25 cellular contexts compared by ENCODE assay signal in genomic region chr4:113065629-113066028, GRCh38. TPM values are rescaled to one million over a fixed set of nuclear protein-coding genes. Genes with fewer than 3 reads are reported as not detected.
DNase-seq lines count a peak whose midpoint lies in the region; ATAC-seq, FAIRE-seq and TF ChIP-seq lines count a peak whose summit lies in the region.
"Had no signal": no experiment of that assay in that cellular context is flagged by ENCODE, and none has a peak within 500 bp of the region (broad histone marks: within the 10 kb centered on the region; RNA-seq: fewer than 3 reads in every experiment).

No MANE protein-coding gene starts in this region.

- H3K27me3 ChIP-seq in liver (ENCODE audit: control insufficient read depth in 4 of 4, insufficient read depth in 4 of 4, low read length in 3 of 4) (no peaks in the 10 kb centered on the region), HepG2 (ENCODE audit: control insufficient read depth in 1 of 2, insufficient read depth in 2 of 2, low read length in 2 of 2) (peaks cover 0 to 3% of the 10 kb centered on the region in 2 experiments; a peak in 2 of 5 replicates), left lung (no peaks in the 10 kb centered on the region)

- FAIRE-seq in HepG2 (lab: Jason Lieb, UNC), result no peak
- FAIRE-seq: G401.6, K562 had no signal

- peaks cover 8% of the 10 kb centered on the region for H3K36me3 Mint-ChIP-seq in glutamatergic neuron (ENCODE audit: unreplicated experiment)
- H3K36me3 Mint-ChIP-seq: CD14-positive monocyte; CD8-positive, alpha-beta memory T cell had no signal

- TF ChIP-seq POLR2A in HepG2 (IDR thresholded peaks at IDR 0.05; ENCODE audit: insufficient read depth in 1 of 2, low read depth in 2 of 2, low read length in 2 of 2), result no peak

- TF ChIP-seq CTCF in liver (IDR thresholded peaks at IDR 0.05; ENCODE audit: low read depth, low read length, missing input control) (no peak), HepG2 (CRISPR knock-in tag; IDR thresholded peaks at IDR 0.05) (no peak), glutamatergic neuron (IDR thresholded peaks at IDR 0.05; ENCODE audit: partially characterized antibody, unreplicated experiment) (no peak), left lung (IDR thresholded peaks at IDR 0.05) (no peak)

- peaks cover 75% of the 10 kb centered on the region for H3K4me1 Mint-ChIP-seq in glutamatergic neuron (ENCODE audit: low read depth, unreplicated experiment)
- H3K4me1 Mint-ChIP-seq: B cell; CD14-positive monocyte; CD8-positive, alpha-beta memory T cell had no signal

- DNase-seq in DMS53 (lab: John Stamatoyannopoulos, UW) (peak; percentile 57), DMS53 treated with DMSO at 0.1 percent for 48 hours (lab: John Stamatoyannopoulos, UW; ENCODE audit: unreplicated experiment) (no peak), HepG2 (ENCODE audit: low spot score) (no peak), glutamatergic neuron (no peak), left lung (no peak), islet precursor cell (no peak)
- DNase-seq: Calu3; CD8-positive, alpha-beta memory T cell; GM23248; HCEC 1CT; Kasumi-1; NCI-H1436; NCI-H2171; NCI-H226; NCI-H524; SHP77 had no signal

- H3K4me2 ChIP-seq in HepG2 (ENCODE audit: low read depth, low read length), result no peak overlapping the region

- H3K79me2 ChIP-seq in HepG2 (ENCODE audit: insufficient read depth, low read length), result no peaks in the 10 kb centered on the region

- no peak overlapping the region for H3K4me3 ChIP-seq in liver (ENCODE audit: low read depth in 1 of 3, low read length in 3 of 3)
- H3K4me3 ChIP-seq in HepG2 (replicated peaks in 1 of 3; ENCODE audit: insufficient read depth in 1 of 3, low read depth in 2 of 3, low read length in 3 of 3), result no peak overlapping the region
- H3K4me3 ChIP-seq in left lung, result no peak overlapping the region
- H3K4me3 ChIP-seq: GM23248, K562 had no signal

- in situ Hi-C loops in HepG2 (cut with HindIII; ENCODE audit: extremely low pct_ligation_motif_present, low pct_unique_long_range_greater_than_20kb), result no loop called here

- H3K4me1 ChIP-seq in liver (ENCODE audit: control insufficient read depth in 4 of 4, insufficient read depth in 4 of 4, low read length in 3 of 4) (peaks cover 0 to 8% (median 2%) of the 10 kb centered on the region in 4 donors), HepG2 (ENCODE audit: insufficient read depth, low read length) (no peaks in the 10 kb centered on the region), left lung (no peaks in the 10 kb centered on the region)

- peaks cover 16% of the 10 kb centered on the region for H3K27me3 Mint-ChIP-seq in glutamatergic neuron (ENCODE audit: unreplicated experiment)
- H3K27me3 Mint-ChIP-seq: B cell had no signal

- H3K9ac ChIP-seq in liver (ENCODE audit: low read depth in 1 of 2, low read length in 2 of 2) (no peak overlapping the region), HepG2 (ENCODE audit: insufficient read depth, low read depth, low read length) (no peak overlapping the region)
- H3K9ac ChIP-seq: GM23248 had no signal

- POLR2A ChIA-PET in HepG2 (lab: Yijun Ruan, JAX), result no interaction called here

- no peaks in the 10 kb centered on the region for H3K36me3 ChIP-seq in liver (ENCODE audit: control insufficient read depth in 4 of 4, insufficient read depth in 3 of 4, low read depth in 1 of 4, low read length in 3 of 4)
- no peaks in the 10 kb centered on the region for H3K36me3 ChIP-seq in HepG2 (replicated peaks in 1 of 2; ENCODE audit: control insufficient read depth in 1 of 2, insufficient read depth in 2 of 2, low read length in 2 of 2)
- no peaks in the 10 kb centered on the region for H3K36me3 ChIP-seq in left lung

- no peak overlapping the region for H3K27ac Mint-ChIP-seq in glutamatergic neuron (ENCODE audit: unreplicated experiment)
- H3K27ac Mint-ChIP-seq: B cell; CD14-positive monocyte; CD8-positive, alpha-beta memory T cell had no signal

- no peak overlapping the region for H2AFZ ChIP-seq in HepG2 (ENCODE audit: low read length)
- H2AFZ ChIP-seq: GM23248 had no signal

- CTCF ChIA-PET in HepG2 (lab: Yijun Ruan, JAX; ENCODE audit: low intra/inter-chr PET ratio, low total read pairs), result no interaction called here

- TF ChIP-seq RAD21 in liver (IDR thresholded peaks at IDR 0.05) (peak in 1 of 2 donors; percentile 13), HepG2 (CRISPR knock-in tag; IDR thresholded peaks at IDR 0.05) (no peak)

- H3K27ac ChIP-seq in liver (ENCODE audit: low read depth in 1 of 2, low read length in 2 of 2), result peak overlapping the region in 1 of 2 donors; percentile 28
- no peak overlapping the region for H3K27ac ChIP-seq in HepG2 (ENCODE audit: extremely low read length, insufficient read depth, low read length)
- H3K27ac ChIP-seq in left lung, result no peak overlapping the region
- H3K27ac ChIP-seq: 22Rv1, GM23248, RWPE1 had no signal

- H4K20me1 ChIP-seq in HepG2 (ENCODE audit: insufficient read depth, low read length), result no peaks in the 10 kb centered on the region

- 35% methylated on average over 3 of the region's 3 CpGs for WGBS in liver
- WGBS in HepG2 (ENCODE audit: low lambda C conversion rate), result 0% methylated on average over 3 of the region's 3 CpGs

- peak overlapping the region; percentile 83 for H3K4me3 Mint-ChIP-seq in glutamatergic neuron (ENCODE audit: unreplicated experiment)
- H3K4me3 Mint-ChIP-seq: B cell; CD14-positive monocyte; CD8-positive, alpha-beta memory T cell had no signal

- H3K9me3 Mint-ChIP-seq in glutamatergic neuron (ENCODE audit: unreplicated experiment), result peaks cover 32% of the 10 kb centered on the region

- no TSS peak for BruUV-seq in HepG2 (replicated peaks; lab: Mats Ljungman, UMichigan)

- no peaks in the 10 kb centered on the region for H3K9me3 ChIP-seq in liver (ENCODE audit: control insufficient read depth in 4 of 4, low read length in 3 of 4)
- no peaks in the 10 kb centered on the region for H3K9me3 ChIP-seq in HepG2 (ENCODE audit: low read length)
- no peaks in the 10 kb centered on the region for H3K9me3 ChIP-seq in left lung

- no peak for TF ChIP-seq EP300 in HepG2 (IDR thresholded peaks at IDR 0.05; ENCODE audit: low read depth in 2 of 2, low read length in 2 of 2)
- TF ChIP-seq EP300 in HepG2 (CRISPR knock-in tag; IDR thresholded peaks at IDR 0.05; ENCODE audit: borderline replicate concordance), result no peak

- ATAC-seq in HepG2, result no peak
- ATAC-seq in HG03135 (IDR thresholded peaks at IDR 0.05; ENCODE audit: unreplicated experiment), result no peak
- ATAC-seq in left lung, result no peak
- ATAC-seq: K562, Panc1 had no signal

- intact Hi-C loops in HepG2 (cut with micrococcal nuclease; ENCODE audit: unreplicated experiment), result no loop called here
- intact Hi-C loops in left lung (cut with DNase I), result no loop called here

TF ChIP-seq in liver, 16 proteins besides CTCF, POLR2A, EP300 and RAD21 (continues in another document):
- peak; percentile 44 for TF ChIP-seq FOXA1 (IDR thresholded peaks at IDR 0.05)
- TF ChIP-seq YY1 (IDR thresholded peaks at IDR 0.05), result peak; percentile 73
- TF ChIP-seq RXRA (IDR thresholded peaks at IDR 0.05), result peak; percentile 70 to 88
- peak; percentile 22 for TF ChIP-seq MAX (IDR thresholded peaks at IDR 0.05)
- no peak for TF ChIP-seq HNF4G (IDR thresholded peaks at IDR 0.05)
- peak in 1 of 2 donors; percentile 49 for TF ChIP-seq JUND (IDR thresholded peaks at IDR 0.05)

TF ChIP-seq in HepG2, 621 proteins besides CTCF, POLR2A, EP300 and RAD21:
- TF ChIP-seq ZNF629 (CRISPR knock-in tag; conservative IDR thresholded peaks at IDR 0.05), result no peak
TF ChIP-seq in HepG2: peak in this region for 0.

RNA-seq across cellular contexts. Expression of gene ANK2, which starts 16.2 kb away (rescaled TPM):
- total RNA-seq in liver, result 1 to 10 TPM; 1.6 to 2.2 TPM
- polyA plus RNA-seq in liver, result under 1 TPM; 0.32 to 0.44 TPM
- 15.1 and 18.6 TPM in 2 replicates for total RNA-seq in HepG2 (2016; rRNA removed; fragmentation: Illumina TruSeq; extraction: Trizol)
- total RNA-seq in HepG2 (2016; cell fraction: cytosol; rRNA removed; fragmentation: Illumina TruSeq; extraction: Trizol; ENCODE audit: low read depth), result 1.2 TPM in 2 replicates
- total RNA-seq in HepG2 (2016; cell fraction: insoluble cytoplasmic fraction; rRNA removed; fragmentation: Illumina TruSeq; extraction: Trizol), result 15.2 and 16.0 TPM in 2 replicates
- total RNA-seq in HepG2 (2016; cell fraction: membrane; rRNA removed; fragmentation: Illumina TruSeq; extraction: Trizol), result 3.8 and 5.0 TPM in 2 replicates
- total RNA-seq in HepG2 (2016; cell fraction: nucleus; rRNA removed; fragmentation: Illumina TruSeq; extraction: Trizol), result 27.3 and 28.2 TPM in 2 replicates
- 1.6 and 2.7 TPM in 2 replicates for polyA plus RNA-seq in HepG2 (2011; rRNA removed)
- 1.6 and 1.7 TPM in 2 replicates for polyA plus RNA-seq in HepG2 (2011; cell fraction: cytosol; rRNA removed)
- polyA plus RNA-seq in HepG2 (2011; cell fraction: nucleus; rRNA removed), result 7.1 and 7.4 TPM in 2 replicates
- polyA plus RNA-seq in HepG2 (2012), result 6.0 and 6.3 TPM in 2 replicates
- 0.18 and 0.53 TPM in 2 replicates for polyA plus RNA-seq in HepG2 (2016; cell fraction: cytosol; fragmentation: Illumina TruSeq; extraction: Trizol; ENCODE audit: low read depth)
- 5.7 and 5.9 TPM in 2 replicates for polyA plus RNA-seq in HepG2 (2016; cell fraction: insoluble cytoplasmic fraction; fragmentation: Illumina TruSeq; extraction: Trizol; ENCODE audit: low read depth)
- 0.66 and 0.73 TPM in 2 replicates for polyA plus RNA-seq in HepG2 (2016; cell fraction: membrane; fragmentation: Illumina TruSeq; extraction: Trizol; ENCODE audit: low read depth)
- polyA plus RNA-seq in HepG2 (2016; cell fraction: nucleus; fragmentation: Illumina TruSeq; extraction: Trizol; ENCODE audit: insufficient read depth, low read depth), result 10.5 and 11.2 TPM in 2 replicates
- polyA minus RNA-seq in HepG2 (2011; rRNA and poly(A)+ RNA removed; ENCODE audit: low replicate concordance), result 0.05 and 14.9 TPM in 2 replicates
- polyA minus RNA-seq in HepG2 (2011; cell fraction: cytosol; rRNA and poly(A)+ RNA removed), result 5.3 and 8.7 TPM in 2 replicates
- polyA minus RNA-seq in HepG2 (2011; cell fraction: nucleus; rRNA and poly(A)+ RNA removed), result 42.0 and 54.6 TPM in 2 replicates
- total RNA-seq in glutamatergic neuron (ENCODE audit: unreplicated experiment), result 1,513 TPM
- 10 to 100 TPM; 31.3 to 31.5 TPM for total RNA-seq in left lung
- polyA plus RNA-seq: CD14-positive monocyte; CD8-positive, alpha-beta memory T cell; K562 had no signal

Comparison
In these comparisons a context has a peak if more than half of its experiments do, and no peak if none do; other contexts are left out.
1. RNA of gene ANK2, which starts 16.2 kb away (total RNA-seq): 1,513 TPM in glutamatergic neuron (single experiment); 31.3 to 31.5 TPM in left lung, 1.2 to 28.2 TPM in HepG2 and 1.6 to 2.2 TPM in liver; every median in the first group is over 10 times any median in the second.